In genomic region chr7:140039071-140039470, GRCh38 we compare ENCODE assay signal across 22 cellular contexts.
"Had no signal": no experiment of that assay in that cellular context is flagged by ENCODE, and none has a peak within 500 bp of the region (broad histone marks: within the 10 kb centered on the region; RNA-seq: fewer than 3 reads in every experiment).

No MANE protein-coding gene starts in this region.

- H3K27me3 ChIP-seq: breast epithelium, colonic mucosa, gastroesophageal sphincter, hepatocyte, spleen, transverse colon had no signal

- H3K9me3 Mint-ChIP-seq: activated T-helper 2 cell treated with anti-CD3 and anti-CD28 coated beads, Interferon-gamma antibody, Interleukin-2, Interleukin-4, amounts not matched to agents 10 μg/mL and 5 μg/mL and 100 μg/mL, durations not matched to agents 14 hours and 24 hours and 36 hours; naive B cell; T-helper 1 cell treated with Interleukin-12 subunit alpha and Interleukin-12 subunit beta and Interleukin-4 antibody, amounts not matched to agents 30 μg/mL and 1 μg/mL, for 36 hours; WTC11 had no signal

- H3K4me1 Mint-ChIP-seq: WTC11 had no signal

- H3K4me3 Mint-ChIP-seq: naive B cell; T-helper 1 cell treated with Interleukin-12 subunit alpha and Interleukin-12 subunit beta and Interleukin-4 antibody, amounts not matched to agents 30 μg/mL and 1 μg/mL, for 36 hours; WTC11 had no signal

- H3K27ac Mint-ChIP-seq: progenitor cell of endocrine pancreas; T-helper 1 cell treated with Interleukin-12 subunit alpha and Interleukin-12 subunit beta and Interleukin-4 antibody, amounts not matched to agents 30 μg/mL and 1 μg/mL, for 36 hours; WTC11 had no signal

- H3K27ac ChIP-seq: breast epithelium, colonic mucosa, epithelial cell of prostate, gastroesophageal sphincter, hepatocyte, lower lobe of right lung, transverse colon had no signal

- H3K27me3 Mint-ChIP-seq: naive B cell had no signal

- H3K4me3 ChIP-seq: breast epithelium, colonic mucosa, gastroesophageal sphincter, hepatocyte, lower lobe of right lung, spleen, transverse colon had no signal

- H3K9me3 ChIP-seq: breast epithelium, colonic mucosa, gastroesophageal sphincter, lower lobe of right lung, SK-N-SH, spleen, transverse colon had no signal

- DNase-seq: activated CD4-positive, alpha-beta T cell treated with anti-CD3 and anti-CD28 coated beads, Interleukin-2, amount 50 U/mL, for 1 hour; activated naive CD4-positive, alpha-beta T cell treated with anti-CD3 and anti-CD28 coated beads, Interleukin-2, amount 50 U/mL, for 16 hours; anterior cingulate cortex; colonic mucosa; effector CD4-positive, alpha-beta T cell; lower lobe of right lung; naive B cell; SK-N-SH; spleen; stimulated activated CD4-positive, alpha-beta T cell treated with anti-CD3 and anti-CD28 coated beads, Interleukin-1b, Interleukin-23, amount 100 ng/mL, for 48 hours; stimulated activated naive CD4-positive, alpha-beta T cell; substantia nigra; transverse colon had no signal

- H3K4me1 ChIP-seq: breast epithelium, colonic mucosa, gastroesophageal sphincter, transverse colon had no signal

- ATAC-seq: gastroesophageal sphincter, lower lobe of right lung, sciatic nerve, WTC11 had no signal

- H3K36me3 ChIP-seq: colonic mucosa had no signal
